In the genomic region with DNA sequence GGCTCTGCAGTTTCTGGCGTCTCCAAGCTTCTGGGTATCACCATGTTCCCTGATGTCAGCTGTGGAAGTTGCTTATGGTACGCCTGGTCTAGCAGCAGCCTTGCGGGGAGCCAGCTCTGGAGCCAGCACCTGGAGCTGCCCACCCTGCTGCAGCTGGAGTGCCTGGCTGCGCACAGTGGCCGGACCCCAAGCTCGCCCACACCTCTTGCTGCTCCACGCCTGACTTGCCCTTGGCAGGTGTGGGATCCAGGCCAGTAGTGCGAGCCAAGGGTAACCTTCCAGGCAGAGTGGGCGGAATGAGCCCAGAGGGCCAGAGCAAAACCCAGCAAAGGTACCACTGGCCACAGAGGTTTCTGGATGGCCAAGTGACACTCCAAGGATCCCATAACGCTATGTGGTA, we compare ENCODE assay signal across 1 cellular context.
TF ChIP-seq lines count a peak whose summit lies in the region.

No MANE protein-coding gene starts in this region.

TF ChIP-seq in H1, 55 proteins besides CTCF, POLR2A, EP300 and RAD21:
- TF ChIP-seq NRF1 (IDR thresholded peaks at IDR 0.05; ENCODE audit: low read depth, low read length) = no peak
- no peak for TF ChIP-seq RFX5 (IDR thresholded peaks at IDR 0.05; ENCODE audit: borderline replicate concordance, low read depth, low read length)
- TF ChIP-seq ZNF274 (IDR thresholded peaks at IDR 0.05; ENCODE audit: borderline replicate concordance, extremely low read depth, low read length) = no peak
- TF ChIP-seq TEAD4 (IDR thresholded peaks at IDR 0.05; ENCODE audit: low read depth, low read length) = no peak
- no peak for TF ChIP-seq PHF8 (conservative IDR thresholded peaks at IDR 0.05; ENCODE audit: low read depth, low read length)
- TF ChIP-seq ATF3 (IDR thresholded peaks at IDR 0.05; ENCODE audit: insufficient read depth, low read depth, low read length) = no peak
- no peak for TF ChIP-seq MAFK (IDR thresholded peaks at IDR 0.05; ENCODE audit: low read depth, low read length)
- TF ChIP-seq, protein P1, sequence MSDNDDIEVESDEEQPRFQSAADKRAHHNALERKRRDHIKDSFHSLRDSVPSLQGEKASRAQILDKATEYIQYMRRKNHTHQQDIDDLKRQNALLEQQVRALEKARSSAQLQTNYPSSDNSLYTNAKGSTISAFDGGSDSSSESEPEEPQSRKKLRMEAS (IDR thresholded peaks at IDR 0.05) = no peak
- TF ChIP-seq EGR1 (IDR thresholded peaks at IDR 0.05; ENCODE audit: borderline replicate concordance, low read depth, low read length) = no peak
- no peak for TF ChIP-seq HDAC6 (IDR thresholded peaks at IDR 0.05; ENCODE audit: low read depth, low read length)
- no peak for TF ChIP-seq CEBPB (IDR thresholded peaks at IDR 0.05; ENCODE audit: low read depth, low read length)
- TF ChIP-seq CHD2 (IDR thresholded peaks at IDR 0.05; ENCODE audit: low read length) = no peak
- no peak for TF ChIP-seq TAF1 (IDR thresholded peaks at IDR 0.05; ENCODE audit: low read depth, low read length)
- TF ChIP-seq RNF2 (IDR thresholded peaks at IDR 0.05; ENCODE audit: borderline replicate concordance, low read depth, low read length, missing control alignments, poor library complexity, severe bottlenecking) = no peak
- no peak for TF ChIP-seq EZH2 (IDR thresholded peaks at IDR 0.05; ENCODE audit: low read depth, low read length, severe bottlenecking)
- TF ChIP-seq GABPA (IDR thresholded peaks at IDR 0.05; ENCODE audit: borderline replicate concordance, insufficient read depth, low read length) = no peak
- TF ChIP-seq KDM1A (IDR thresholded peaks at IDR 0.05; ENCODE audit: borderline replicate concordance, low read length) = no peak
